ENCODE assay signal across 23 cellular contexts in genomic region chr2:186917866-186918265, GRCh38.
"Had no signal": no experiment of that assay in that cellular context is flagged by ENCODE, and none has a peak within 500 bp of the region (broad histone marks: within the 10 kb centered on the region; RNA-seq: fewer than 3 reads in every experiment).

No MANE protein-coding gene starts in this region.

- H3K36me3 ChIP-seq: pancreas, right lobe of liver, stomach, upper lobe of left lung had no signal

- H3K4me3 ChIP-seq: body of pancreas, dorsolateral prefrontal cortex, hepatocyte, pancreas, right lobe of liver, stomach, testis, upper lobe of left lung had no signal

- FAIRE-seq: colon, pancreas, TTC549 had no signal

- H3K36me3 Mint-ChIP-seq: activated CD8-positive, alpha-beta memory T cell treated with anti-CD3 and anti-CD28 coated beads, Interleukin-2, amount 10 ng/mL, durations not matched to agents 7 days and 5 days; activated naive CD8-positive, alpha-beta T cell treated with anti-CD3 and anti-CD28 coated beads for 36 hours; natural killer cell; stimulated activated effector memory CD8-positive, alpha-beta T cell treated with anti-CD3 and anti-CD28 coated beads, Interleukin-12 subunit alpha, Interleukin-12 subunit beta, amount 100 ng/mL, for 72 hours; WTC11 had no signal

- H3K9me3 ChIP-seq: body of pancreas, pancreas, right lobe of liver, stomach, testis, upper lobe of left lung had no signal

- H3K27me3 ChIP-seq: body of pancreas, dorsolateral prefrontal cortex, hepatocyte, pancreas, right lobe of liver, stomach, testis, upper lobe of left lung had no signal

- H3K27ac Mint-ChIP-seq: activated CD4-positive, alpha-beta memory T cell treated with anti-CD3 and anti-CD28 coated beads, Interleukin-2, amount 10 ng/mL, durations not matched to agents 7 days and 5 days; activated CD4-positive, alpha-beta T cell treated with anti-CD3 and anti-CD28 coated beads for 36 hours; activated CD8-positive, alpha-beta memory T cell treated with anti-CD3 and anti-CD28 coated beads, Interleukin-2, amount 10 ng/mL, durations not matched to agents 7 days and 5 days; activated naive CD8-positive, alpha-beta T cell treated with anti-CD3 and anti-CD28 coated beads for 36 hours; activated T-helper 17 cell treated with anti-CD3 and anti-CD28 coated beads, Interleukin-2, amount 50 U/mL, for 72 hours; natural killer cell; stimulated activated effector memory CD8-positive, alpha-beta T cell treated with anti-CD3 and anti-CD28 coated beads, Interleukin-12 subunit alpha, Interleukin-12 subunit beta, amount 100 ng/mL, for 72 hours; T-helper 2 cell treated with Interferon-gamma antibody and Interleukin-4, amounts not matched to agents 5 μg/mL and 100 μg/mL, for 36 hours; WTC11 had no signal

- H3K4me3 Mint-ChIP-seq: activated CD4-positive, alpha-beta memory T cell treated with anti-CD3 and anti-CD28 coated beads, Interleukin-2, amount 10 ng/mL, durations not matched to agents 7 days and 5 days; activated CD4-positive, alpha-beta T cell treated with anti-CD3 and anti-CD28 coated beads for 36 hours; activated CD8-positive, alpha-beta memory T cell treated with anti-CD3 and anti-CD28 coated beads, Interleukin-2, amount 10 ng/mL, durations not matched to agents 7 days and 5 days; activated naive CD8-positive, alpha-beta T cell treated with anti-CD3 and anti-CD28 coated beads for 36 hours; activated T-helper 17 cell treated with anti-CD3 and anti-CD28 coated beads, Interleukin-2, amount 50 U/mL, for 72 hours; natural killer cell; stimulated activated effector memory CD8-positive, alpha-beta T cell treated with anti-CD3 and anti-CD28 coated beads, Interleukin-12 subunit alpha, Interleukin-12 subunit beta, amount 100 ng/mL, for 72 hours; T-helper 2 cell treated with Interferon-gamma antibody and Interleukin-4, amounts not matched to agents 5 μg/mL and 100 μg/mL, for 36 hours; WTC11 had no signal

- DNase-seq: activated CD4-positive, alpha-beta memory T cell treated with anti-CD3 and anti-CD28 coated beads, Interleukin-2, amount 10 ng/mL, durations not matched to agents 7 days and 5 days; activated CD4-positive, alpha-beta T cell treated with anti-CD3 and anti-CD28 coated beads for 36 hours; activated CD8-positive, alpha-beta memory T cell treated with anti-CD3 and anti-CD28 coated beads, Interleukin-2, amount 10 ng/mL, durations not matched to agents 7 days and 5 days; activated naive CD4-positive, alpha-beta T cell; activated naive CD8-positive, alpha-beta T cell treated with anti-CD3 and anti-CD28 coated beads for 36 hours; body of pancreas; central memory CD4-positive, alpha-beta T cell; dorsolateral prefrontal cortex; erythroblast; natural killer cell; pancreas; right lobe of liver; stimulated activated CD4-positive, alpha-beta T cell treated with anti-CD3 and anti-CD28 coated beads, Interleukin-4, amount 100 ng/mL, for 24 hours; stomach; testis; upper lobe of left lung had no signal

- H3K27me3 Mint-ChIP-seq: activated CD4-positive, alpha-beta memory T cell treated with anti-CD3 and anti-CD28 coated beads, Interleukin-2, amount 10 ng/mL, durations not matched to agents 7 days and 5 days; activated CD8-positive, alpha-beta memory T cell treated with anti-CD3 and anti-CD28 coated beads, Interleukin-2, amount 10 ng/mL, durations not matched to agents 7 days and 5 days; activated naive CD8-positive, alpha-beta T cell treated with anti-CD3 and anti-CD28 coated beads for 36 hours had no signal

- H3K4me1 ChIP-seq: body of pancreas, pancreas, right lobe of liver, testis, upper lobe of left lung had no signal

- H3K9me3 Mint-ChIP-seq: activated CD4-positive, alpha-beta memory T cell treated with anti-CD3 and anti-CD28 coated beads, Interleukin-2, amount 10 ng/mL, durations not matched to agents 7 days and 5 days; activated naive CD8-positive, alpha-beta T cell treated with anti-CD3 and anti-CD28 coated beads for 36 hours; activated T-helper 17 cell treated with anti-CD3 and anti-CD28 coated beads, Interleukin-2, amount 50 U/mL, for 72 hours; T-helper 2 cell treated with Interferon-gamma antibody and Interleukin-4, amounts not matched to agents 5 μg/mL and 100 μg/mL, for 36 hours had no signal

- ATAC-seq: activated CD4-positive, alpha-beta T cell treated with anti-CD3 and anti-CD28 coated beads for 36 hours; activated CD8-positive, alpha-beta memory T cell treated with anti-CD3 and anti-CD28 coated beads, Interleukin-2, amount 10 ng/mL, durations not matched to agents 7 days and 5 days; activated T-helper 17 cell treated with anti-CD3 and anti-CD28 coated beads, Interleukin-2, amount 50 U/mL, for 72 hours; body of pancreas; natural killer cell; pancreas; right lobe of liver; stimulated activated effector memory CD8-positive, alpha-beta T cell treated with anti-CD3 and anti-CD28 coated beads, Interleukin-12 subunit alpha, Interleukin-12 subunit beta, amount 100 ng/mL, for 72 hours; WTC11 had no signal

- H3K4me1 Mint-ChIP-seq: activated CD4-positive, alpha-beta memory T cell treated with anti-CD3 and anti-CD28 coated beads, Interleukin-2, amount 10 ng/mL, durations not matched to agents 7 days and 5 days; activated CD4-positive, alpha-beta T cell treated with anti-CD3 and anti-CD28 coated beads for 36 hours; activated CD8-positive, alpha-beta memory T cell treated with anti-CD3 and anti-CD28 coated beads, Interleukin-2, amount 10 ng/mL, durations not matched to agents 7 days and 5 days; activated naive CD8-positive, alpha-beta T cell treated with anti-CD3 and anti-CD28 coated beads for 36 hours; activated T-helper 17 cell treated with anti-CD3 and anti-CD28 coated beads, Interleukin-2, amount 50 U/mL, for 72 hours; natural killer cell; stimulated activated effector memory CD8-positive, alpha-beta T cell treated with anti-CD3 and anti-CD28 coated beads, Interleukin-12 subunit alpha, Interleukin-12 subunit beta, amount 100 ng/mL, for 72 hours; WTC11 had no signal
